8 cellular contexts compared by ENCODE assay signal in genomic region chr1:115648717-115649691, GRCh38. TPM values are rescaled to one million over a fixed set of nuclear protein-coding genes. Genes with fewer than 3 reads are reported as not detected.
A peak's percentile ranks its signal among the peaks of the same experiment; 100 is the strongest.
DNase-seq lines count a peak whose midpoint lies in the region; ATAC-seq, FAIRE-seq and TF ChIP-seq lines count a peak whose summit lies in the region.

No MANE protein-coding gene starts in this region.

- peak overlapping the region; percentile 74 for H3K9ac ChIP-seq in GM12878 (ENCODE audit: control insufficient read depth, insufficient read depth, low read length)

- 28% methylated on average over 13 of the region's 13 CpGs for WGBS in GM12878 (ENCODE audit: insufficient coverage, insufficient replicate concordance, low lambda C conversion rate, missing lambda C conversion rate)

- no peak overlapping the region for H3K27ac Mint-ChIP-seq in MCF 10A (ENCODE audit: low read depth, unreplicated experiment)

- FAIRE-seq in GM12878 (lab: Jason Lieb, UNC): peak; percentile 98

- no peaks in the 10 kb centered on the region for H4K20me1 ChIP-seq in GM12878 (ENCODE audit: control insufficient read depth, insufficient read depth)

- TF ChIP-seq EP300 in GM12878 (IDR thresholded peaks at IDR 0.05; ENCODE audit: borderline replicate concordance in 1 of 2, control insufficient read depth in 1 of 2, low read depth in 2 of 2, low read length in 2 of 2): peak; percentile 89 to 95

- no peak overlapping the region for H3K4me3 Mint-ChIP-seq in MCF 10A (ENCODE audit: unreplicated experiment)

- no peaks in the 10 kb centered on the region for H3K9me3 ChIP-seq in GM12878 (replicated peaks; ENCODE audit: control insufficient read depth, insufficient read depth, low read length)

- no peak for TF ChIP-seq RAD21 in GM12878 (IDR thresholded peaks at IDR 0.05; ENCODE audit: insufficient read depth, low read depth, low read length)

- H2AFZ ChIP-seq in GM12878 (ENCODE audit: control insufficient read depth, low read depth, low read length): peak overlapping the region; percentile 61

- in situ Hi-C loops in GM12878 (cut with MboI): no loop called here

- H3K79me2 ChIP-seq in GM12878 (ENCODE audit: control insufficient read depth, insufficient read depth, low read length): peaks cover 5% of the 10 kb centered on the region

- peak; percentile 86 for ATAC-seq in GM19438 (IDR thresholded peaks at IDR 0.05; ENCODE audit: low read depth, unreplicated experiment)
- peak; percentile 80 for ATAC-seq in HG03280 (IDR thresholded peaks at IDR 0.05; ENCODE audit: unreplicated experiment)
- peak; percentile 94 for ATAC-seq in GM12878

- no peak for TF ChIP-seq POLR2A in GM12878 (IDR thresholded peaks at IDR 0.05; ENCODE audit: low read depth, low read length)

- H3K4me2 ChIP-seq in GM12878 (ENCODE audit: control insufficient read depth, insufficient read depth): peak overlapping the region; percentile 93

- no peaks in the 10 kb centered on the region for H3K9me3 Mint-ChIP-seq in MCF 10A (ENCODE audit: unreplicated experiment)

- intact Hi-C loops in GM12878 (cut with micrococcal nuclease; ENCODE audit: unreplicated experiment): no loop called here
- intact Hi-C loops in MCF 10A (cut with micrococcal nuclease): no loop called here

- SMC1A ChIA-PET in GM12878 (lab: Charles Lee; ENCODE audit: uncharacterized antibody, unreplicated experiment): interaction anchor here (0.7 to 1.6 kb wide), 5 partner anchors 14 to 122 kb away, joined by 3 to 11 read pairs (median 3); no protein-coding TSS in a partner anchor

- H3K4me1 Mint-ChIP-seq in MCF 10A (ENCODE audit: insufficient read depth, unreplicated experiment): peaks cover 6% of the 10 kb centered on the region

- peak overlapping the region; percentile 96 for H3K27ac ChIP-seq in GM12878 (ENCODE audit: control insufficient read depth, insufficient read depth)

- CTCF ChIA-PET in GM12878 (lab: Yijun Ruan, JAX) (interaction anchor here (1.0 to 8.3 kb wide), 6 partner anchors 22 to 114 kb away, joined by 3 to 57 read pairs (median 4); no protein-coding TSS in a partner anchor), MCF 10A (lab: Yijun Ruan, JAX) (interaction anchor here (0.6 to 1.5 kb wide), 5 partner anchors 58 to 332 kb away, joined by 3 to 7 read pairs (median 4); no protein-coding TSS in a partner anchor)

- H3K4me3 ChIP-seq in GM12875 (ENCODE audit: low read depth, low read length) (peak overlapping the region; percentile 12), GM12878 (peak overlapping the region; percentile 54)

- BruUV-seq in GM12878 (replicated peaks; lab: Mats Ljungman, UMichigan) (no TSS peak), MCF 10A (replicated peaks; lab: Mats Ljungman, UMichigan) (no TSS peak)

- H3K36me3 Mint-ChIP-seq in MCF 10A (ENCODE audit: insufficient read depth, unreplicated experiment): peaks cover 20% of the 10 kb centered on the region

- TF ChIP-seq CTCF in GM12875 (IDR thresholded peaks at IDR 0.05; ENCODE audit: borderline replicate concordance, insufficient read depth, low read depth, low read length) (no peak), GM12878 (IDR thresholded peaks at IDR 0.05 in 2 of 3, conservative IDR thresholded peaks at IDR 0.05 in 1 of 3; ENCODE audit: control insufficient read depth in 2 of 3, extremely low read depth in 1 of 3, insufficient read depth in 1 of 3, low read depth in 3 of 3, low read length in 3 of 3) (no peak), MCF 10A (IDR thresholded peaks at IDR 0.05; ENCODE audit: unreplicated experiment) (no peak)

- POLR2A ChIA-PET in GM12878 (lab: Charles Lee) (interaction anchor here (1.1 kb wide), 1 partner anchor 14 kb away, joined by 4 read pairs; no protein-coding TSS in a partner anchor), MCF 10A (lab: Yijun Ruan, JAX) (interaction anchor here (0.8 kb wide), 1 partner anchor 57 kb away, joined by 3 read pairs; no protein-coding TSS in a partner anchor)

- H3K27me3 ChIP-seq in GM12878 (replicated peaks in 1 of 2; ENCODE audit: control insufficient read depth in 2 of 2, insufficient read depth in 2 of 2, low read length in 1 of 2): no peaks in the 10 kb centered on the region

- peaks cover 34% of the 10 kb centered on the region for H3K4me1 ChIP-seq in GM12878 (ENCODE audit: control insufficient read depth, insufficient read depth, low read length)

- DNase-seq in GM12878 (ENCODE audit: low read depth, low spot score) (peak; percentile 87), DMS 273 (lab: John Stamatoyannopoulos, UW; ENCODE audit: unreplicated experiment) (no peak), NCI-H82 (lab: John Stamatoyannopoulos, UW) (no peak), MCF 10A (ENCODE audit: unreplicated experiment) (no peak)
- no peak for DNase-seq in activated CD4-positive, CD25-positive, alpha-beta regulatory T cell (lab: John Stamatoyannopoulos, UW)

- peaks cover 3% of the 10 kb centered on the region in 2 experiments; a peak in 3 of 4 replicates for H3K36me3 ChIP-seq in GM12878 (ENCODE audit: control insufficient read depth in 2 of 2, insufficient read depth in 2 of 2, low read length in 1 of 2)

- no peaks in the 10 kb centered on the region for H3K27me3 Mint-ChIP-seq in MCF 10A (ENCODE audit: insufficient read depth, unreplicated experiment)

- RAD21 ChIA-PET in GM12878 (lab: Charles Lee; ENCODE audit: unreplicated experiment): interaction anchor here (0.6 to 1.8 kb wide), 3 partner anchors 41 to 856 kb away, joined by 4 to 9 read pairs (median 4); no protein-coding TSS in a partner anchor

TF ChIP-seq in GM12878, 131 proteins besides CTCF, POLR2A, EP300 and RAD21 (continues in another document):
- TF ChIP-seq TCF3 (IDR thresholded peaks at IDR 0.05; ENCODE audit: borderline replicate concordance, insufficient read depth, low read depth, low read length): peak; percentile 8; the same call in 1 of the 2 replicates
- peak; percentile 71; the same call in 1 of the 2 replicates for TF ChIP-seq ZNF217 (IDR thresholded peaks at IDR 0.05)
- TF ChIP-seq ZNF622 (IDR thresholded peaks at IDR 0.05): no peak
- no peak for TF ChIP-seq KAT2A (conservative IDR thresholded peaks at IDR 0.05; ENCODE audit: control insufficient read depth, low read depth, low read length)
- TF ChIP-seq CBX3 (IDR thresholded peaks at IDR 0.05; ENCODE audit: borderline replicate concordance, low read depth): no peak
- peak; percentile 37; the same call in 1 of the 2 replicates for TF ChIP-seq ZNF384 (IDR thresholded peaks at IDR 0.05; ENCODE audit: borderline replicate concordance, low read depth, low read length)
- no peak for TF ChIP-seq ZBTB40 (IDR thresholded peaks at IDR 0.05; ENCODE audit: borderline replicate concordance)
- peak; percentile 62 to 77; a peak in 3 of 4 replicates for TF ChIP-seq BHLHE40 (IDR thresholded peaks at IDR 0.05; ENCODE audit: borderline replicate concordance in 1 of 2, low read depth in 2 of 2, low read length in 1 of 2)

RNA-seq across cellular contexts. Expression of gene VANGL1, which starts 7.2 kb away (rescaled TPM):
- 7.9 and 8.0 TPM in 2 replicates for total RNA-seq in GM12878 (2013; cell fraction: nucleolus; rRNA removed)
- 5.9 and 6.9 TPM in 2 replicates for total RNA-seq in GM12878 (2014; rRNA removed)
- total RNA-seq in GM12878 (2014; rRNA removed; fragmentation: Illumina TruSeq; extraction: Trizol): 5.2 and 6.4 TPM in 2 replicates
- total RNA-seq in GM12878 (2021): 10.6 and 12.4 TPM in 2 replicates
- 1.6 TPM for polyA plus RNA-seq in GM12878 (2011; ENCODE audit: low read depth)
- 2.7 and 3.1 TPM in 2 replicates for polyA plus RNA-seq in GM12878 (2011; rRNA removed)
- polyA plus RNA-seq in GM12878 (2011; cell fraction: cytosol; rRNA removed): 3.5 and 4.2 TPM in 2 replicates
- polyA plus RNA-seq in GM12878 (2011; cell fraction: nucleus; rRNA removed): 2.3 and 3.6 TPM in 2 replicates
- polyA plus RNA-seq in GM12878 (2012): 2.8 and 3.0 TPM in 2 replicates
- polyA plus RNA-seq in GM12878 (2014; fragmentation: Illumina TruSeq; extraction: Trizol): 6.4 and 8.2 TPM in 2 replicates
- polyA plus RNA-seq in GM12878 (2014; fragmentation: Nextera tagmentation; extraction: Ambion mirVana): 1 to 10 TPM in 1 of 2 experiments, under 1 TPM in 1; 0.71 to 1.2 TPM
- polyA plus RNA-seq in GM12878 (2014; rRNA removed): 6.2 and 6.4 TPM in 2 replicates
- 10 to 100 TPM; 11.5 to 12.9 TPM for polyA plus RNA-seq in GM12878 (2016; fragmentation: Nextera tagmentation; extraction: Ambion mirVana)
- polyA minus RNA-seq in GM12878 (2011; rRNA and poly(A)+ RNA removed): 3.7 and 4.0 TPM in 2 replicates
- polyA minus RNA-seq in GM12878 (2011; cell fraction: cytosol; rRNA and poly(A)+ RNA removed): 2.7 and 3.3 TPM in 2 replicates
- 1.2 and 1.6 TPM in 2 replicates for polyA minus RNA-seq in GM12878 (2011; cell fraction: nucleus; rRNA and poly(A)+ RNA removed)
- total RNA-seq in MCF 10A (2022): 10.5 and 16.4 TPM in 2 replicates
